1 cellular context compared by ENCODE assay signal in genomic region chr5:150616024-150616470, GRCh38.
TF ChIP-seq lines count a peak whose summit lies in the region.

No MANE protein-coding gene starts in this region.

TF ChIP-seq in H1, 55 proteins besides CTCF, POLR2A, EP300 and RAD21 (continued from another document):
- TF ChIP-seq, protein P1, sequence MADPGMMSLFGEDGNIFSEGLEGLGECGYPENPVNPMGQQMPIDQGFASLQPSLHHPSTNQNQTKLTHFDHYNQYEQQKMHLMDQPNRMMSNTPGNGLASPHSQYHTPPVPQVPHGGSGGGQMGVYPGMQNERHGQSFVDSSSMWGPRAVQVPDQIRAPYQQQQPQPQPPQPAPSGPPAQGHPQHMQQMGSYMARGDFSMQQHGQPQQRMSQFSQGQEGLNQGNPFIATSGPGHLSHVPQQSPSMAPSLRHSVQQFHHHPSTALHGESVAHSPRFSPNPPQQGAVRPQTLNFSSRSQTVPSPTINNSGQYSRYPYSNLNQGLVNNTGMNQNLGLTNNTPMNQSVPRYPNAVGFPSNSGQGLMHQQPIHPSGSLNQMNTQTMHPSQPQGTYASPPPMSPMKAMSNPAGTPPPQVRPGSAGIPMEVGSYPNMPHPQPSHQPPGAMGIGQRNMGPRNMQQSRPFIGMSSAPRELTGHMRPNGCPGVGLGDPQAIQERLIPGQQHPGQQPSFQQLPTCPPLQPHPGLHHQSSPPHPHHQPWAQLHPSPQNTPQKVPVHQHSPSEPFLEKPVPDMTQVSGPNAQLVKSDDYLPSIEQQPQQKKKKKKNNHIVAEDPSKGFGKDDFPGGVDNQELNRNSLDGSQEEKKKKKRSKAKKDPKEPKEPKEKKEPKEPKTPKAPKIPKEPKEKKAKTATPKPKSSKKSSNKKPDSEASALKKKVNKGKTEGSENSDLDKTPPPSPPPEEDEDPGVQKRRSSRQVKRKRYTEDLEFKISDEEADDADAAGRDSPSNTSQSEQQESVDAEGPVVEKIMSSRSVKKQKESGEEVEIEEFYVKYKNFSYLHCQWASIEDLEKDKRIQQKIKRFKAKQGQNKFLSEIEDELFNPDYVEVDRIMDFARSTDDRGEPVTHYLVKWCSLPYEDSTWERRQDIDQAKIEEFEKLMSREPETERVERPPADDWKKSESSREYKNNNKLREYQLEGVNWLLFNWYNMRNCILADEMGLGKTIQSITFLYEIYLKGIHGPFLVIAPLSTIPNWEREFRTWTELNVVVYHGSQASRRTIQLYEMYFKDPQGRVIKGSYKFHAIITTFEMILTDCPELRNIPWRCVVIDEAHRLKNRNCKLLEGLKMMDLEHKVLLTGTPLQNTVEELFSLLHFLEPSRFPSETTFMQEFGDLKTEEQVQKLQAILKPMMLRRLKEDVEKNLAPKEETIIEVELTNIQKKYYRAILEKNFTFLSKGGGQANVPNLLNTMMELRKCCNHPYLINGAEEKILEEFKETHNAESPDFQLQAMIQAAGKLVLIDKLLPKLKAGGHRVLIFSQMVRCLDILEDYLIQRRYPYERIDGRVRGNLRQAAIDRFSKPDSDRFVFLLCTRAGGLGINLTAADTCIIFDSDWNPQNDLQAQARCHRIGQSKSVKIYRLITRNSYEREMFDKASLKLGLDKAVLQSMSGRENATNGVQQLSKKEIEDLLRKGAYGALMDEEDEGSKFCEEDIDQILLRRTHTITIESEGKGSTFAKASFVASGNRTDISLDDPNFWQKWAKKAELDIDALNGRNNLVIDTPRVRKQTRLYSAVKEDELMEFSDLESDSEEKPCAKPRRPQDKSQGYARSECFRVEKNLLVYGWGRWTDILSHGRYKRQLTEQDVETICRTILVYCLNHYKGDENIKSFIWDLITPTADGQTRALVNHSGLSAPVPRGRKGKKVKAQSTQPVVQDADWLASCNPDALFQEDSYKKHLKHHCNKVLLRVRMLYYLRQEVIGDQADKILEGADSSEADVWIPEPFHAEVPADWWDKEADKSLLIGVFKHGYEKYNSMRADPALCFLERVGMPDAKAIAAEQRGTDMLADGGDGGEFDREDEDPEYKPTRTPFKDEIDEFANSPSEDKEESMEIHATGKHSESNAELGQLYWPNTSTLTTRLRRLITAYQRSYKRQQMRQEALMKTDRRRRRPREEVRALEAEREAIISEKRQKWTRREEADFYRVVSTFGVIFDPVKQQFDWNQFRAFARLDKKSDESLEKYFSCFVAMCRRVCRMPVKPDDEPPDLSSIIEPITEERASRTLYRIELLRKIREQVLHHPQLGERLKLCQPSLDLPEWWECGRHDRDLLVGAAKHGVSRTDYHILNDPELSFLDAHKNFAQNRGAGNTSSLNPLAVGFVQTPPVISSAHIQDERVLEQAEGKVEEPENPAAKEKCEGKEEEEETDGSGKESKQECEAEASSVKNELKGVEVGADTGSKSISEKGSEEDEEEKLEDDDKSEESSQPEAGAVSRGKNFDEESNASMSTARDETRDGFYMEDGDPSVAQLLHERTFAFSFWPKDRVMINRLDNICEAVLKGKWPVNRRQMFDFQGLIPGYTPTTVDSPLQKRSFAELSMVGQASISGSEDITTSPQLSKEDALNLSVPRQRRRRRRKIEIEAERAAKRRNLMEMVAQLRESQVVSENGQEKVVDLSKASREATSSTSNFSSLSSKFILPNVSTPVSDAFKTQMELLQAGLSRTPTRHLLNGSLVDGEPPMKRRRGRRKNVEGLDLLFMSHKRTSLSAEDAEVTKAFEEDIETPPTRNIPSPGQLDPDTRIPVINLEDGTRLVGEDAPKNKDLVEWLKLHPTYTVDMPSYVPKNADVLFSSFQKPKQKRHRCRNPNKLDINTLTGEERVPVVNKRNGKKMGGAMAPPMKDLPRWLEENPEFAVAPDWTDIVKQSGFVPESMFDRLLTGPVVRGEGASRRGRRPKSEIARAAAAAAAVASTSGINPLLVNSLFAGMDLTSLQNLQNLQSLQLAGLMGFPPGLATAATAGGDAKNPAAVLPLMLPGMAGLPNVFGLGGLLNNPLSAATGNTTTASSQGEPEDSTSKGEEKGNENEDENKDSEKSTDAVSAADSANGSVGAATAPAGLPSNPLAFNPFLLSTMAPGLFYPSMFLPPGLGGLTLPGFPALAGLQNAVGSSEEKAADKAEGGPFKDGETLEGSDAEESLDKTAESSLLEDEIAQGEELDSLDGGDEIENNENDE (IDR thresholded peaks at IDR 0.05; ENCODE audit: insufficient replicate concordance, low read length) = no peak
- TF ChIP-seq SP1 (IDR thresholded peaks at IDR 0.05; ENCODE audit: low read depth, low read length) (no peak), TCF12 (IDR thresholded peaks at IDR 0.05; ENCODE audit: low read depth, low read length) (no peak), JUN (IDR thresholded peaks at IDR 0.05; ENCODE audit: low read depth, low read length) (no peak), SIRT6 (IDR thresholded peaks at IDR 0.05; ENCODE audit: low read length) (no peak), KDM4A (IDR thresholded peaks at IDR 0.05; ENCODE audit: low read depth, low read length, severe bottlenecking) (no peak), CREB1 (IDR thresholded peaks at IDR 0.05) (no peak), SUZ12 (IDR thresholded peaks at IDR 0.05; ENCODE audit: low read length) (no peak), ASH2L (IDR thresholded peaks at IDR 0.05; ENCODE audit: low read length) (no peak), JUND (IDR thresholded peaks at IDR 0.05; ENCODE audit: low read length) (no peak), BRCA1 (IDR thresholded peaks at IDR 0.05; ENCODE audit: low read depth, low read length) (no peak), SIX5 (IDR thresholded peaks at IDR 0.05; ENCODE audit: low read depth, low read length) (no peak), FOSL1 (IDR thresholded peaks at IDR 0.05; ENCODE audit: insufficient read depth, low read depth, low read length) (no peak)
